16 cellular contexts compared by ENCODE assay signal in genomic region chr15:98616397-98616796, GRCh38. TPM values are rescaled to one million over a fixed set of nuclear protein-coding genes. Genes with fewer than 3 reads are reported as not detected.
A peak's percentile ranks its signal among the peaks of the same experiment; 100 is the strongest.
DNase-seq lines count a peak whose midpoint lies in the region; ATAC-seq, FAIRE-seq and TF ChIP-seq lines count a peak whose summit lies in the region.
"Had no signal": no experiment of that assay in that cellular context is flagged by ENCODE, and none has a peak within 500 bp of the region (broad histone marks: within the 10 kb centered on the region; RNA-seq: fewer than 3 reads in every experiment).

No MANE protein-coding gene starts in this region.

- no peaks in the 10 kb centered on the region for H3K9me3 ChIP-seq in HepG2 (ENCODE audit: low read length)
- no peaks in the 10 kb centered on the region for H3K9me3 ChIP-seq in right lobe of liver
- no peaks in the 10 kb centered on the region for H3K9me3 ChIP-seq in Panc1 (ENCODE audit: control insufficient read depth, insufficient read depth, low read depth, low read length)
- H3K9me3 ChIP-seq: A549, BE2C, HAP-1 had no signal

- intact Hi-C loops in HepG2 (cut with micrococcal nuclease; ENCODE audit: unreplicated experiment) = no loop called here
- intact Hi-C loops in right lobe of liver (cut with DNase I) = no loop called here
- intact Hi-C loops in Panc1 (cut with micrococcal nuclease; ENCODE audit: unreplicated experiment) = no loop called here

- H3K27me3 Mint-ChIP-seq in osteocyte (ENCODE audit: unreplicated experiment) (peaks cover 43% of the 10 kb centered on the region), mesothelial cell of epicardium (ENCODE audit: low read depth) (no peaks in the 10 kb centered on the region)

- no peaks in the 10 kb centered on the region for H3K4me1 Mint-ChIP-seq in osteocyte (ENCODE audit: unreplicated experiment)
- H3K4me1 Mint-ChIP-seq in mesothelial cell of epicardium = peaks cover 24% of the 10 kb centered on the region

- CTCF ChIA-PET in HepG2 (lab: Yijun Ruan, JAX; ENCODE audit: low intra/inter-chr PET ratio, low total read pairs) = no interaction called here
- CTCF ChIA-PET in Panc1 (lab: Charles Lee) = no interaction called here

- no peaks in the 10 kb centered on the region for H3K79me2 ChIP-seq in HepG2 (ENCODE audit: insufficient read depth, low read length)

- H3K9me3 Mint-ChIP-seq in osteocyte (ENCODE audit: unreplicated experiment) = no peaks in the 10 kb centered on the region
- H3K9me3 Mint-ChIP-seq in mesothelial cell of epicardium = no peaks in the 10 kb centered on the region

- TF ChIP-seq CTCF in HepG2 (CRISPR knock-in tag; IDR thresholded peaks at IDR 0.05) (no peak), right lobe of liver (IDR thresholded peaks at IDR 0.05) (no peak), Panc1 (IDR thresholded peaks at IDR 0.05) (no peak), osteocyte (IDR thresholded peaks at IDR 0.05) (no peak), mesothelial cell of epicardium (IDR thresholded peaks at IDR 0.05; ENCODE audit: unreplicated experiment) (no peak)

- H4K20me1 ChIP-seq in HepG2 (ENCODE audit: insufficient read depth, low read length) = no peaks in the 10 kb centered on the region

- DNase-seq in HepG2 (ENCODE audit: low spot score) = peak; percentile 5
- DNase-seq in right lobe of liver = no peak
- no peak for DNase-seq in Panc1 (ENCODE audit: low read depth, low spot score)
- peak; percentile 44 for DNase-seq in osteocyte (ENCODE audit: extremely low spot score, unreplicated experiment)
- DNase-seq in mesothelial cell of epicardium (ENCODE audit: low spot score in 2 of 2, unreplicated experiment in 2 of 2) = no peak
- DNase-seq in OCI-M1 (lab: John Stamatoyannopoulos, UW) = no peak
- DNase-seq: BE2C; CD4-positive, alpha-beta memory T cell; DMS79 had no signal

- H3K4me3 Mint-ChIP-seq in osteocyte (ENCODE audit: unreplicated experiment) = no peak overlapping the region
- no peak overlapping the region for H3K4me3 Mint-ChIP-seq in mesothelial cell of epicardium
- H3K4me3 Mint-ChIP-seq: CD4-positive, alpha-beta memory T cell had no signal

- peak overlapping the region; percentile 5; the same call in 1 of the 2 replicates for H3K4me2 ChIP-seq in HepG2 (ENCODE audit: low read depth, low read length)
- H3K4me2 ChIP-seq: A549 had no signal

- BruUV-seq in HepG2 (replicated peaks; lab: Mats Ljungman, UMichigan) (no TSS peak), Panc1 (replicated peaks; lab: Mats Ljungman, UMichigan) (no TSS peak)

- no peak overlapping the region for H3K27ac Mint-ChIP-seq in osteocyte (ENCODE audit: unreplicated experiment)
- no peak overlapping the region for H3K27ac Mint-ChIP-seq in mesothelial cell of epicardium
- H3K27ac Mint-ChIP-seq: CD4-positive, alpha-beta memory T cell had no signal

- no peak for FAIRE-seq in HepG2 (lab: Jason Lieb, UNC)
- FAIRE-seq: A549, GM12878, GM18507, H1 had no signal

- H3K4me3 ChIP-seq in HepG2 (replicated peaks in 1 of 3; ENCODE audit: insufficient read depth in 1 of 3, low read depth in 2 of 3, low read length in 3 of 3) (no peak overlapping the region), right lobe of liver (no peak overlapping the region), Panc1 (ENCODE audit: low read depth in 2 of 2, low read length in 2 of 2) (no peak overlapping the region)
- H3K4me3 ChIP-seq: A549, GM12878, HAP-1 had no signal

- in situ Hi-C loops in HepG2 (cut with HindIII; ENCODE audit: extremely low pct_ligation_motif_present, low pct_unique_long_range_greater_than_20kb) = no loop called here
- in situ Hi-C loops in Panc1 (cut with HindIII; ENCODE audit: low pct_unique_long_range_greater_than_20kb, low sequenced_read_pairs) = no loop called here

- H3K36me3 Mint-ChIP-seq in osteocyte (ENCODE audit: unreplicated experiment) (no peaks in the 10 kb centered on the region), mesothelial cell of epicardium (no peaks in the 10 kb centered on the region)
- H3K36me3 Mint-ChIP-seq: CD4-positive, alpha-beta memory T cell had no signal

- H3K27ac ChIP-seq in HepG2 (ENCODE audit: extremely low read length, insufficient read depth, low read length) (no peak overlapping the region), right lobe of liver (no peak overlapping the region), Panc1 (ENCODE audit: low read length) (0 out of 2 replicates have a peak overlapping the region, but pooled peaks have one; percentile 11)
- H3K27ac ChIP-seq: A549, C4-2B had no signal

- no peak for TF ChIP-seq RAD21 in HepG2 (CRISPR knock-in tag; IDR thresholded peaks at IDR 0.05)

- H3K27me3 ChIP-seq in HepG2 (ENCODE audit: control insufficient read depth in 1 of 2, insufficient read depth in 2 of 2, low read length in 2 of 2) (peaks cover 0 to 11% of the 10 kb centered on the region in 2 experiments; a peak in 3 of 5 replicates), right lobe of liver (peaks cover 3 to 4% of the 10 kb centered on the region in 2 donors), Panc1 (ENCODE audit: control insufficient read depth, insufficient read depth, low read length) (0 out of 2 replicates have a peak, but pooled peaks cover 4% of the 10 kb centered on the region)

- no peak overlapping the region for H2AFZ ChIP-seq in HepG2 (ENCODE audit: low read length)

- H3K36me3 ChIP-seq in HepG2 (replicated peaks in 1 of 2; ENCODE audit: control insufficient read depth in 1 of 2, insufficient read depth in 2 of 2, low read length in 2 of 2) (no peaks in the 10 kb centered on the region), right lobe of liver (no peaks in the 10 kb centered on the region), Panc1 (ENCODE audit: control insufficient read depth, insufficient read depth, low read length) (no peaks in the 10 kb centered on the region)
- H3K36me3 ChIP-seq: BE2C, HAP-1 had no signal

- no peak overlapping the region for H3K9ac ChIP-seq in HepG2 (ENCODE audit: insufficient read depth, low read depth, low read length)

- H3K4me1 ChIP-seq in HepG2 (ENCODE audit: insufficient read depth, low read length) (peaks cover 26% of the 10 kb centered on the region), right lobe of liver (no peaks in the 10 kb centered on the region), Panc1 (ENCODE audit: control insufficient read depth, insufficient read depth, low read length) (peaks cover 10% of the 10 kb centered on the region)
- H3K4me1 ChIP-seq: A549, BE2C, HAP-1 had no signal

- 33% methylated on average over 8 of the region's 10 CpGs for WGBS in HepG2 (ENCODE audit: low lambda C conversion rate)
- 45% methylated on average over 9 of the region's 10 CpGs for WGBS in right lobe of liver (ENCODE audit: insufficient coverage, low coverage, low lambda C conversion rate, missing lambda C conversion rate)

- no peak for TF ChIP-seq EP300 in HepG2 (IDR thresholded peaks at IDR 0.05; ENCODE audit: low read depth in 2 of 2, low read length in 2 of 2)
- TF ChIP-seq EP300 in HepG2 (CRISPR knock-in tag; IDR thresholded peaks at IDR 0.05; ENCODE audit: borderline replicate concordance) = no peak

- peak; percentile 66 for ATAC-seq in HepG2
- ATAC-seq in right lobe of liver = no peak
- ATAC-seq in Panc1 = 0 out of 2 replicates have a peak, but pooled peaks have one; percentile 42
- no peak for ATAC-seq in GM21717 (IDR thresholded peaks at IDR 0.05; ENCODE audit: unreplicated experiment)
- ATAC-seq: A549, GM12878 had no signal

- no peak for TF ChIP-seq POLR2A in HepG2 (IDR thresholded peaks at IDR 0.05; ENCODE audit: insufficient read depth in 1 of 2, low read depth in 2 of 2, low read length in 2 of 2)
- TF ChIP-seq POLR2A in right lobe of liver (IDR thresholded peaks at IDR 0.05) = no peak

- POLR2A ChIA-PET in HepG2 (lab: Yijun Ruan, JAX) = no interaction called here
- POLR2A ChIA-PET in Panc1 (lab: Charles Lee) = no interaction called here

TF ChIP-seq in HepG2, 621 proteins besides CTCF, POLR2A, EP300 and RAD21 (continues in another document):
- TF ChIP-seq ZNF12 (CRISPR knock-in tag; IDR thresholded peaks at IDR 0.05) = no peak
- TF ChIP-seq KDM6A (CRISPR knock-in tag; IDR thresholded peaks at IDR 0.05; ENCODE audit: low read depth) = no peak
- no peak for TF ChIP-seq MEIS1 (CRISPR knock-in tag; IDR thresholded peaks at IDR 0.05; ENCODE audit: borderline replicate concordance)
- TF ChIP-seq DPF2 (CRISPR knock-in tag; IDR thresholded peaks at IDR 0.05; ENCODE audit: borderline replicate concordance, low read depth) = no peak
- TF ChIP-seq NR0B2 (CRISPR knock-in tag; IDR thresholded peaks at IDR 0.05) = no peak

RNA-seq across cellular contexts. Expression of gene IGF1R, which starts 31.9 kb away (rescaled TPM):
- 12.0 and 15.9 TPM in 2 replicates for total RNA-seq in HepG2 (2016; rRNA removed; fragmentation: Illumina TruSeq; extraction: Trizol)
- 22.3 and 26.4 TPM in 2 replicates for total RNA-seq in HepG2 (2016; cell fraction: cytosol; rRNA removed; fragmentation: Illumina TruSeq; extraction: Trizol; ENCODE audit: low read depth)
- total RNA-seq in HepG2 (2016; cell fraction: insoluble cytoplasmic fraction; rRNA removed; fragmentation: Illumina TruSeq; extraction: Trizol) = 12.4 and 15.9 TPM in 2 replicates
- 9.1 and 9.4 TPM in 2 replicates for total RNA-seq in HepG2 (2016; cell fraction: membrane; rRNA removed; fragmentation: Illumina TruSeq; extraction: Trizol)
- 30.4 and 44.0 TPM in 2 replicates for total RNA-seq in HepG2 (2016; cell fraction: nucleus; rRNA removed; fragmentation: Illumina TruSeq; extraction: Trizol)
- 18.4 and 22.8 TPM in 2 replicates for polyA plus RNA-seq in HepG2 (2011; rRNA removed)
- 18.9 and 21.0 TPM in 2 replicates for polyA plus RNA-seq in HepG2 (2011; cell fraction: cytosol; rRNA removed)
- 132 and 162 TPM in 2 replicates for polyA plus RNA-seq in HepG2 (2011; cell fraction: nucleus; rRNA removed)
- polyA plus RNA-seq in HepG2 (2012) = 24.6 and 26.4 TPM in 2 replicates
- polyA plus RNA-seq in HepG2 (2016; cell fraction: cytosol; fragmentation: Illumina TruSeq; extraction: Trizol; ENCODE audit: low read depth) = 0.51 and 0.54 TPM in 2 replicates
- polyA plus RNA-seq in HepG2 (2016; cell fraction: insoluble cytoplasmic fraction; fragmentation: Illumina TruSeq; extraction: Trizol; ENCODE audit: low read depth) = 5.1 and 6.9 TPM in 2 replicates
- 1.3 and 1.5 TPM in 2 replicates for polyA plus RNA-seq in HepG2 (2016; cell fraction: membrane; fragmentation: Illumina TruSeq; extraction: Trizol; ENCODE audit: low read depth)
- polyA plus RNA-seq in HepG2 (2016; cell fraction: nucleus; fragmentation: Illumina TruSeq; extraction: Trizol; ENCODE audit: insufficient read depth, low read depth) = 18.9 and 21.8 TPM in 2 replicates
- polyA minus RNA-seq in HepG2 (2011; rRNA and poly(A)+ RNA removed; ENCODE audit: low replicate concordance) = 153 and 191 TPM in 2 replicates
- polyA minus RNA-seq in HepG2 (2011; cell fraction: cytosol; rRNA and poly(A)+ RNA removed) = 117 and 121 TPM in 2 replicates
- 127 TPM in 2 replicates for polyA minus RNA-seq in HepG2 (2011; cell fraction: nucleus; rRNA and poly(A)+ RNA removed)
- total RNA-seq in right lobe of liver = 1 to 10 TPM; 2.5 to 5.3 (median 3.8) TPM
- total RNA-seq in Panc1 (2021; ENCODE audit: unreplicated experiment) = 77.1 TPM
- polyA plus RNA-seq in Panc1 (2012; ENCODE audit: insufficient read length) = 38.0 TPM
- 154 and 174 TPM in 2 replicates for total RNA-seq in osteocyte
- 110 to 113 TPM (median 113 TPM) in 3 replicates for total RNA-seq in mesothelial cell of epicardium

Comparison
In these comparisons a context has a peak if more than half of its experiments do, and no peak if none do; other contexts are left out.
1. ATAC-seq: peak in HepG2 (single experiment) and Panc1 (single experiment); none in right lobe of liver (0 of 4) and GM21717 (single experiment).
2. DNase-seq: peak in HepG2 (single experiment) and osteocyte (single experiment); none in right lobe of liver (0 of 3), Panc1 (single experiment), mesothelial cell of epicardium (0 of 2) and OCI-M1 (single experiment).